9 cellular contexts compared by ENCODE assay signal in the genomic region with DNA sequence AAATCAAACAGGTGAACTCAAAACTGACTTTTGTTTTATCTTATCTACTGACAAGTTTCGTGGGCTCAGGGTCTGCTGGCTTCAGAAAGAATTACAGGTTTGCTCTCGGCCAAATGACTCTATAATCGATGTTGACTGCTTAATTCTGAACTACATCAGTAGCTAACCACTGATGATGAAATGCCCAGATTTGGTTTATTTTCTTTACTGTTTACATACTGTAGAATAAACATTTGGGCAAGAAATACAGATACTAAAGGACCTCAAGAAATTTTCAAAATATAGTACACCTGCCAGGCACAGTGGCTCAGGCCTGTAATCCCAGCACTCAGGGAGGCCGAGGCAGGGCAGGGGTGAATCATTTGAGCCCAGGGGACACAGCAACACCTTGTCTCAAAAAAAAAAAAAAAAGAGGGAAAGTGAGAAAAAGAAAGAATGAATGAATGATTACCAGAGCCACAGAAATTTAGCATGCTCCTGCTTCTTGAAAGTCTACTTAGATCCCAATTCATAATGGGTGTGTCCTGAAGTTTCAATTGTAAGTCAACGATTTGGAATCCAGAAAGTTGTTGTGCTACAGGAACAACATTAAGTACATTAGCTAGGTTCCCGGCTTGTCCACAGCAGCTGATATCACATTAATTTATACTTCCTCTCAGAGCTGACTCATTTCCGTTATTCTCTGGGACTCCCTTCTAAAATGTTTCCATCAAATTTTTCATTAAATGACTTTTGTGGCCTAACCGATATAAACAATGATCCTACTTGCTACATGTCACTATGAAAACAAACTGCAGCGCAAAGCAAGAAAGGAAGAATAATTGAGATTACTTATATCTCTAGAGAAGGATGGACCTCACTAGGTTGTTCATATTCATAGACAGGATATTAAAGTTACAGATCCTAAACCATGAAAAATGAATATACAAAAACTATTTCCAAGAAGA.
DNase-seq lines count a peak whose midpoint lies in the region; ATAC-seq and TF ChIP-seq lines count a peak whose summit lies in the region.
"Had no signal": no experiment of that assay in that cellular context is flagged by ENCODE, and none has a peak within 500 bp of the region (broad histone marks: within the 10 kb centered on the region; RNA-seq: fewer than 3 reads in every experiment).

No MANE protein-coding gene starts in this region.

- peaks cover 55% of the 10 kb centered on the region for H3K4me1 Mint-ChIP-seq in activated CD4-positive, alpha-beta T cell treated with anti-CD3 and anti-CD28 coated beads for 36 hours
- peaks cover 53% of the 10 kb centered on the region for H3K4me1 Mint-ChIP-seq in stimulated activated naive CD8-positive, alpha-beta T cell treated with anti-CD3 and anti-CD28 coated beads, Interleukin-15, Interleukin-2, amounts not matched to agents 100 ng/mL and 50 ng/mL, for 24 hours (ENCODE audit: low read depth)

- POLR2A ChIA-PET in activated CD4-positive, alpha-beta T cell treated with anti-CD3 and anti-CD28 coated beads for 36 hours (lab: Charles Lee) = interaction anchor here (0.7 kb wide), 1 partner anchor 16 kb away, joined by 8 read pairs; no protein-coding TSS in a partner anchor
- POLR2A ChIA-PET in Panc1 (lab: Charles Lee) = no interaction called here

- no TSS peak for BruUV-seq in Panc1 (replicated peaks; lab: Mats Ljungman, UMichigan)

- CTCF ChIA-PET in activated CD4-positive, alpha-beta T cell treated with anti-CD3 and anti-CD28 coated beads for 36 hours (lab: Charles Lee) = interaction anchor here (1.0 to 1.8 kb wide), 2 partner anchors 13 to 457 kb away, joined by 3 to 5 read pairs; no protein-coding TSS in a partner anchor
- CTCF ChIA-PET in Panc1 (lab: Charles Lee) = interaction anchor here (0.7 kb wide), 1 partner anchor 128 kb away, joined by 4 read pairs; no protein-coding TSS in a partner anchor

- intact Hi-C loops in activated CD4-positive, alpha-beta T cell treated with anti-CD3 and anti-CD28 coated beads for 36 hours (cut with DNase I, micrococcal nuclease) = loop anchor here (1.0 to 5.0 kb wide), 7 partner anchors 29 to 454 kb away; a partner anchor contains a TSS
- intact Hi-C loops in Panc1 (cut with micrococcal nuclease; ENCODE audit: unreplicated experiment) = no loop called here
- intact Hi-C loops in ovary (cut with DNase I) = no loop called here

- no peak for TF ChIP-seq POLR2A in ovary (IDR thresholded peaks at IDR 0.05)

- H3K4me1 ChIP-seq in Panc1 (ENCODE audit: control insufficient read depth, insufficient read depth, low read length) (peaks cover 79% of the 10 kb centered on the region), ovary (ENCODE audit: insufficient read depth) (peaks cover 11% of the 10 kb centered on the region)

- DNase-seq in activated CD4-positive, alpha-beta T cell treated with anti-CD3 and anti-CD28 coated beads for 36 hours = no peak
- no peak for DNase-seq in activated CD4-positive, alpha-beta T cell treated with anti-CD3 and anti-CD28 coated beads for 48 hours
- no peak for DNase-seq in Panc1 (ENCODE audit: low read depth, low spot score)
- DNase-seq in fibroblast of pulmonary artery (ENCODE audit: low read depth) = peak; percentile 83
- no peak for DNase-seq in ovary
- DNase-seq in activated gamma-delta T cell treated with Interleukin-2 at 50 U/mL for 16 hours = no peak

- no peaks in the 10 kb centered on the region for H3K36me3 Mint-ChIP-seq in activated CD4-positive, alpha-beta T cell treated with anti-CD3 and anti-CD28 coated beads for 36 hours (ENCODE audit: low read depth)
- no peaks in the 10 kb centered on the region for H3K36me3 Mint-ChIP-seq in stimulated activated naive CD8-positive, alpha-beta T cell treated with anti-CD3 and anti-CD28 coated beads, Interleukin-15, Interleukin-2, amounts not matched to agents 100 ng/mL and 50 ng/mL, for 24 hours (ENCODE audit: low read depth)

- in situ Hi-C loops in Panc1 (cut with HindIII; ENCODE audit: low pct_unique_long_range_greater_than_20kb, low sequenced_read_pairs) = no loop called here

- H3K27ac ChIP-seq in Panc1 (ENCODE audit: low read length) = peak overlapping the region; percentile 76
- no peak overlapping the region for H3K27ac ChIP-seq in ovary

- H3K9me3 Mint-ChIP-seq in activated CD4-positive, alpha-beta T cell treated with anti-CD3 and anti-CD28 coated beads for 36 hours (ENCODE audit: low read depth) = no peaks in the 10 kb centered on the region
- no peaks in the 10 kb centered on the region for H3K9me3 Mint-ChIP-seq in stimulated activated naive CD8-positive, alpha-beta T cell treated with anti-CD3 and anti-CD28 coated beads, Interleukin-15, Interleukin-2, amounts not matched to agents 100 ng/mL and 50 ng/mL, for 24 hours

- H3K9me3 ChIP-seq in Panc1 (ENCODE audit: control insufficient read depth, insufficient read depth, low read depth, low read length) = no peaks in the 10 kb centered on the region
- H3K9me3 ChIP-seq in ovary = no peaks in the 10 kb centered on the region

- TF ChIP-seq CTCF in Panc1 (IDR thresholded peaks at IDR 0.05) (no peak), fibroblast of pulmonary artery (IDR thresholded peaks at IDR 0.05; ENCODE audit: low read length, missing control alignments) (no peak), ovary (IDR thresholded peaks at IDR 0.05) (no peak)

- H3K27ac Mint-ChIP-seq in activated CD4-positive, alpha-beta T cell treated with anti-CD3 and anti-CD28 coated beads for 36 hours = peak overlapping the region; percentile 68
- peak overlapping the region; percentile 78 for H3K27ac Mint-ChIP-seq in stimulated activated naive CD8-positive, alpha-beta T cell treated with anti-CD3 and anti-CD28 coated beads, Interleukin-15, Interleukin-2, amounts not matched to agents 100 ng/mL and 50 ng/mL, for 24 hours

- no peak for TF ChIP-seq EP300 in ovary (IDR thresholded peaks at IDR 0.05)

- H3K4me3 ChIP-seq in Panc1 (ENCODE audit: low read depth in 2 of 2, low read length in 2 of 2) = no peak overlapping the region
- H3K4me3 ChIP-seq in fibroblast of pulmonary artery (replicated peaks; ENCODE audit: low read depth, low read length) = no peak overlapping the region
- H3K4me3 ChIP-seq in ovary = no peak overlapping the region
- H3K4me3 ChIP-seq: skin epidermis had no signal

- WGBS in ovary, 3 donors = 42 to 53% (median 48%) methylated on average over 9 of the region's 9 CpGs

- peak overlapping the region; percentile 31 for H3K4me3 Mint-ChIP-seq in activated CD4-positive, alpha-beta T cell treated with anti-CD3 and anti-CD28 coated beads for 36 hours
- H3K4me3 Mint-ChIP-seq in stimulated activated naive CD8-positive, alpha-beta T cell treated with anti-CD3 and anti-CD28 coated beads, Interleukin-15, Interleukin-2, amounts not matched to agents 100 ng/mL and 50 ng/mL, for 24 hours = peak overlapping the region; percentile 24

- H3K36me3 ChIP-seq in Panc1 (ENCODE audit: control insufficient read depth, insufficient read depth, low read length) (no peaks in the 10 kb centered on the region), ovary (no peaks in the 10 kb centered on the region)

- H3K27me3 ChIP-seq in Panc1 (ENCODE audit: control insufficient read depth, insufficient read depth, low read length) = no peaks in the 10 kb centered on the region
- H3K27me3 ChIP-seq in ovary = no peaks in the 10 kb centered on the region

- peak; percentile 66 for ATAC-seq in activated CD4-positive, alpha-beta T cell treated with anti-CD3 and anti-CD28 coated beads for 36 hours
- ATAC-seq in Panc1 = peak; percentile 60; the same call in 1 of the 2 replicates
- ATAC-seq in HG03565 (IDR thresholded peaks at IDR 0.05; ENCODE audit: unreplicated experiment) = no peak

- H3K27me3 Mint-ChIP-seq in activated CD4-positive, alpha-beta T cell treated with anti-CD3 and anti-CD28 coated beads for 36 hours = no peaks in the 10 kb centered on the region
- H3K27me3 Mint-ChIP-seq in stimulated activated naive CD8-positive, alpha-beta T cell treated with anti-CD3 and anti-CD28 coated beads, Interleukin-15, Interleukin-2, amounts not matched to agents 100 ng/mL and 50 ng/mL, for 24 hours = no peaks in the 10 kb centered on the region

Comparison
In these comparisons a context has a peak if more than half of its experiments do, and no peak if none do; other contexts are left out.
1. intact Hi-C loops: an anchor here in activated CD4-positive, alpha-beta T cell treated with anti-CD3 and anti-CD28 coated beads for 36 hours (1.0 to 5.0 kb wide); none called in Panc1 and ovary.